Comparison of ENCODE assay signal across 9 cellular contexts in the genomic region with DNA sequence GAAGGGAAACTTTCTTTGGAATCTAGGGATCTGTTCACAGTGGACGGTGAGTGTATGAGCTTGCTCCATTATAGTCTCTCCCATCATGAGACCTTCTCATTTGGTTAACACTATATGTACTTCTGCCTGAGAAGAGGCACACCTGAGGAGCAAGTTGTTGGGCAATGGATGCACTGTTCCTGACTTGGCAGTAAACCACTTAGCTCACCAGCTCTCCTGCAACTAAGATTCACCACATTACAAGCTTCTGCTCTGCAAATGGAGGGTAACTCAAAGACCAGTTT. TPM values are rescaled to one million over a fixed set of nuclear protein-coding genes. Genes with fewer than 3 reads are reported as not detected.
A peak's percentile ranks its signal among the peaks of the same experiment; 100 is the strongest.
DNase-seq lines count a peak whose midpoint lies in the region; ATAC-seq, FAIRE-seq and TF ChIP-seq lines count a peak whose summit lies in the region.
"Had no signal": no experiment of that assay in that cellular context is flagged by ENCODE, and none has a peak within 500 bp of the region (broad histone marks: within the 10 kb centered on the region; RNA-seq: fewer than 3 reads in every experiment).

No MANE protein-coding gene starts in this region.

- peaks cover 8% of the 10 kb centered on the region for H3K9me3 Mint-ChIP-seq in T-helper 2 cell treated with Interferon-gamma antibody and Interleukin-4, amounts not matched to agents 5 μg/mL and 100 μg/mL, for 36 hours
- peaks cover 6% of the 10 kb centered on the region for H3K9me3 Mint-ChIP-seq in activated T-helper 1 cell treated with anti-CD3 and anti-CD28 coated beads, Interleukin-12 subunit alpha, Interleukin-12 subunit beta, Interleukin-2, Interleukin-4 antibody, amounts not matched to agents 30 ng/mL and 10 ng/mL and 1 ng/mL, durations not matched to agents 14 hours and 24 hours and 36 hours

- intact Hi-C loops in activated T-helper 1 cell treated with anti-CD3 and anti-CD28 coated beads, Interleukin-12 subunit alpha, Interleukin-12 subunit beta, Interleukin-2, Interleukin-4 antibody, amounts not matched to agents 30 ng/mL and 10 ng/mL and 1 ng/mL, durations not matched to agents 14 hours and 24 hours and 36 hours (cut with micrococcal nuclease): no loop called here
- intact Hi-C loops in HepG2 (cut with micrococcal nuclease; ENCODE audit: unreplicated experiment): no loop called here

- H3K36me3 Mint-ChIP-seq in T-helper 2 cell treated with Interferon-gamma antibody and Interleukin-4, amounts not matched to agents 5 μg/mL and 100 μg/mL, for 36 hours (ENCODE audit: low read depth): peaks cover 44% of the 10 kb centered on the region
- H3K36me3 Mint-ChIP-seq in activated T-helper 1 cell treated with anti-CD3 and anti-CD28 coated beads, Interleukin-12 subunit alpha, Interleukin-12 subunit beta, Interleukin-2, Interleukin-4 antibody, amounts not matched to agents 30 ng/mL and 10 ng/mL and 1 ng/mL, durations not matched to agents 14 hours and 24 hours and 36 hours (ENCODE audit: low read depth): peaks cover 24% of the 10 kb centered on the region

- TF ChIP-seq EP300 in HepG2 (IDR thresholded peaks at IDR 0.05; ENCODE audit: low read depth in 2 of 2, low read length in 2 of 2): no peak
- no peak for TF ChIP-seq EP300 in HepG2 (CRISPR knock-in tag; IDR thresholded peaks at IDR 0.05; ENCODE audit: borderline replicate concordance)

- H2AFZ ChIP-seq in HepG2 (ENCODE audit: low read length): no peak overlapping the region

- TF ChIP-seq RAD21 in HepG2 (CRISPR knock-in tag; IDR thresholded peaks at IDR 0.05): no peak

- peak overlapping the region; percentile 81 for H3K27ac Mint-ChIP-seq in T-helper 2 cell treated with Interferon-gamma antibody and Interleukin-4, amounts not matched to agents 5 μg/mL and 100 μg/mL, for 36 hours
- peak overlapping the region; percentile 91 for H3K27ac Mint-ChIP-seq in activated T-helper 1 cell treated with anti-CD3 and anti-CD28 coated beads, Interleukin-12 subunit alpha, Interleukin-12 subunit beta, Interleukin-2, Interleukin-4 antibody, amounts not matched to agents 30 ng/mL and 10 ng/mL and 1 ng/mL, durations not matched to agents 14 hours and 24 hours and 36 hours

- peaks cover 15% of the 10 kb centered on the region for H3K79me2 ChIP-seq in HepG2 (ENCODE audit: insufficient read depth, low read length)

- BruUV-seq in HepG2 (replicated peaks; lab: Mats Ljungman, UMichigan): TSS peak; percentile 62

- H3K4me3 ChIP-seq in HepG2 (replicated peaks in 1 of 3; ENCODE audit: insufficient read depth in 1 of 3, low read depth in 2 of 3, low read length in 3 of 3): peak overlapping the region in 2 of 3 experiments; percentile 48 to 68; a peak in 5 of 6 replicates

- no peak for TF ChIP-seq CTCF in HepG2 (CRISPR knock-in tag; IDR thresholded peaks at IDR 0.05)

- H3K9ac ChIP-seq in HepG2 (ENCODE audit: insufficient read depth, low read depth, low read length): peak overlapping the region; percentile 68

- H4K20me1 ChIP-seq in HepG2 (ENCODE audit: insufficient read depth, low read length): peaks cover 12% of the 10 kb centered on the region

- H3K27me3 Mint-ChIP-seq in T-helper 2 cell treated with Interferon-gamma antibody and Interleukin-4, amounts not matched to agents 5 μg/mL and 100 μg/mL, for 36 hours (ENCODE audit: low read depth): no peaks in the 10 kb centered on the region
- H3K27me3 Mint-ChIP-seq in activated T-helper 1 cell treated with anti-CD3 and anti-CD28 coated beads, Interleukin-12 subunit alpha, Interleukin-12 subunit beta, Interleukin-2, Interleukin-4 antibody, amounts not matched to agents 30 ng/mL and 10 ng/mL and 1 ng/mL, durations not matched to agents 14 hours and 24 hours and 36 hours (ENCODE audit: insufficient read depth): no peaks in the 10 kb centered on the region

- TF ChIP-seq POLR2A in HepG2 (IDR thresholded peaks at IDR 0.05; ENCODE audit: insufficient read depth in 1 of 2, low read depth in 2 of 2, low read length in 2 of 2): no peak; a peak in 1 of 4 replicates

- H3K4me1 ChIP-seq in HepG2 (ENCODE audit: insufficient read depth, low read length): peaks cover 70% of the 10 kb centered on the region

- H3K36me3 ChIP-seq in HepG2 (replicated peaks in 1 of 2; ENCODE audit: control insufficient read depth in 1 of 2, insufficient read depth in 2 of 2, low read length in 2 of 2): no peaks in the 10 kb centered on the region; a peak in 1 of 5 replicates

- FAIRE-seq in HepG2 (lab: Jason Lieb, UNC): peak; percentile 43

- no peaks in the 10 kb centered on the region for H3K27me3 ChIP-seq in HepG2 (ENCODE audit: control insufficient read depth in 1 of 2, insufficient read depth in 2 of 2, low read length in 2 of 2)

- WGBS in HepG2 (ENCODE audit: low lambda C conversion rate): no CpG with 5 or more reads among the region's 1 CpG

- H3K4me3 Mint-ChIP-seq in T-helper 2 cell treated with Interferon-gamma antibody and Interleukin-4, amounts not matched to agents 5 μg/mL and 100 μg/mL, for 36 hours: peak overlapping the region; percentile 86
- H3K4me3 Mint-ChIP-seq in activated T-helper 1 cell treated with anti-CD3 and anti-CD28 coated beads, Interleukin-12 subunit alpha, Interleukin-12 subunit beta, Interleukin-2, Interleukin-4 antibody, amounts not matched to agents 30 ng/mL and 10 ng/mL and 1 ng/mL, durations not matched to agents 14 hours and 24 hours and 36 hours: peak overlapping the region; percentile 86

- H3K4me2 ChIP-seq in HepG2 (ENCODE audit: low read depth, low read length): peak overlapping the region; percentile 96

- peaks cover 47% of the 10 kb centered on the region for H3K4me1 Mint-ChIP-seq in T-helper 2 cell treated with Interferon-gamma antibody and Interleukin-4, amounts not matched to agents 5 μg/mL and 100 μg/mL, for 36 hours (ENCODE audit: low read depth)
- H3K4me1 Mint-ChIP-seq in activated T-helper 1 cell treated with anti-CD3 and anti-CD28 coated beads, Interleukin-12 subunit alpha, Interleukin-12 subunit beta, Interleukin-2, Interleukin-4 antibody, amounts not matched to agents 30 ng/mL and 10 ng/mL and 1 ng/mL, durations not matched to agents 14 hours and 24 hours and 36 hours (ENCODE audit: low read depth): peaks cover 58% of the 10 kb centered on the region

- H3K9me3 ChIP-seq in HepG2 (ENCODE audit: low read length): no peaks in the 10 kb centered on the region

- no peak for DNase-seq in T-helper 2 cell treated with Interferon-gamma antibody and Interleukin-4, amounts not matched to agents 5 μg/mL and 100 μg/mL, for 36 hours (ENCODE audit: low spot score)
- DNase-seq in T-helper 2 cell (no peak), HepG2 (ENCODE audit: low spot score) (no peak), superior temporal gyrus (ENCODE audit: extremely low spot score) (peak; percentile 58), NCI-H1417 treated with DMSO at 0.1 percent for 48 hours (lab: John Stamatoyannopoulos, UW) (no peak), cerebellar nuclear complex (lab: John Stamatoyannopoulos, UW) (no peak), GM19240 (ENCODE audit: insufficient read length, low spot score) (no peak)
- DNase-seq in activated T-helper 1 cell treated with anti-CD3 and anti-CD28 coated beads, Interleukin-12 subunit alpha, Interleukin-12 subunit beta, Interleukin-2, Interleukin-4 antibody, amounts not matched to agents 30 ng/mL and 10 ng/mL and 1 ng/mL, durations not matched to agents 14 hours and 24 hours and 36 hours (ENCODE audit: low spot score): no peak
- DNase-seq: NCI-H1694 had no signal

- in situ Hi-C loops in HepG2 (cut with HindIII; ENCODE audit: extremely low pct_ligation_motif_present, low pct_unique_long_range_greater_than_20kb): no loop called here

- peak overlapping the region; percentile 93 for H3K27ac ChIP-seq in HepG2 (ENCODE audit: extremely low read length, insufficient read depth, low read length)

- POLR2A ChIA-PET in HepG2 (lab: Yijun Ruan, JAX): interaction anchor here (1.5 to 2.0 kb wide), 5 partner anchors 23 to 109 kb away, joined by 6 to 10 read pairs (median 9); no protein-coding TSS in a partner anchor

- CTCF ChIA-PET in HepG2 (lab: Yijun Ruan, JAX; ENCODE audit: low intra/inter-chr PET ratio, low total read pairs): no interaction called here

- ATAC-seq in HepG2: no peak

TF ChIP-seq in HepG2, 621 proteins besides CTCF, POLR2A, EP300 and RAD21 (continues in another document):
- TF ChIP-seq, protein P1, sequence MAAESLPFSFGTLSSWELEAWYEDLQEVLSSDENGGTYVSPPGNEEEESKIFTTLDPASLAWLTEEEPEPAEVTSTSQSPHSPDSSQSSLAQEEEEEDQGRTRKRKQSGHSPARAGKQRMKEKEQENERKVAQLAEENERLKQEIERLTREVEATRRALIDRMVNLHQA (CRISPR knock-in tag; IDR thresholded peaks at IDR 0.05): no peak
- TF ChIP-seq PAWR (CRISPR knock-in tag; IDR thresholded peaks at IDR 0.05; ENCODE audit: borderline replicate concordance): no peak
- TF ChIP-seq SMARCE1 (IDR thresholded peaks at IDR 0.05; ENCODE audit: borderline replicate concordance): no peak
- TF ChIP-seq PPARG (CRISPR knock-in tag; conservative IDR thresholded peaks at IDR 0.05): 0 out of 2 replicates have a peak, but pooled peaks have one; percentile 3

RNA-seq across cellular contexts. Expression of a gene that starts 10.2 kb away (rescaled TPM):
- total RNA-seq in activated T-helper 1 cell treated with anti-CD3 and anti-CD28 coated beads, Interleukin-12 subunit alpha, Interleukin-12 subunit beta, Interleukin-2, Interleukin-4 antibody, amounts not matched to agents 30 ng/mL and 10 ng/mL and 1 ng/mL, durations not matched to agents 14 hours and 24 hours and 36 hours: 224 and 226 TPM in 2 replicates
- 56.7 and 65.4 TPM in 2 replicates for total RNA-seq in HepG2 (2016; rRNA removed; fragmentation: Illumina TruSeq; extraction: Trizol)
- 7.8 and 9.7 TPM in 2 replicates for total RNA-seq in HepG2 (2016; cell fraction: cytosol; rRNA removed; fragmentation: Illumina TruSeq; extraction: Trizol; ENCODE audit: low read depth)
- total RNA-seq in HepG2 (2016; cell fraction: insoluble cytoplasmic fraction; rRNA removed; fragmentation: Illumina TruSeq; extraction: Trizol): 50.3 and 61.9 TPM in 2 replicates
- 18.5 and 20.3 TPM in 2 replicates for total RNA-seq in HepG2 (2016; cell fraction: membrane; rRNA removed; fragmentation: Illumina TruSeq; extraction: Trizol)
- 147 and 164 TPM in 2 replicates for total RNA-seq in HepG2 (2016; cell fraction: nucleus; rRNA removed; fragmentation: Illumina TruSeq; extraction: Trizol)
- polyA plus RNA-seq in HepG2 (2011; rRNA removed): 36.5 and 36.7 TPM in 2 replicates
- 13.0 and 16.2 TPM in 2 replicates for polyA plus RNA-seq in HepG2 (2011; cell fraction: cytosol; rRNA removed)
- polyA plus RNA-seq in HepG2 (2011; cell fraction: nucleus; rRNA removed): 98.0 and 102 TPM in 2 replicates
- 38.1 and 55.9 TPM in 2 replicates for polyA plus RNA-seq in HepG2 (2012)
- polyA plus RNA-seq in HepG2 (2016; cell fraction: cytosol; fragmentation: Illumina TruSeq; extraction: Trizol; ENCODE audit: low read depth): 3.1 and 3.3 TPM in 2 replicates
- polyA plus RNA-seq in HepG2 (2016; cell fraction: insoluble cytoplasmic fraction; fragmentation: Illumina TruSeq; extraction: Trizol; ENCODE audit: low read depth): 34.7 and 37.3 TPM in 2 replicates
- polyA plus RNA-seq in HepG2 (2016; cell fraction: membrane; fragmentation: Illumina TruSeq; extraction: Trizol; ENCODE audit: low read depth): 5.3 and 6.9 TPM in 2 replicates
- 102 and 117 TPM in 2 replicates for polyA plus RNA-seq in HepG2 (2016; cell fraction: nucleus; fragmentation: Illumina TruSeq; extraction: Trizol; ENCODE audit: insufficient read depth, low read depth)
- 97.4 and 114 TPM in 2 replicates for polyA minus RNA-seq in HepG2 (2011; rRNA and poly(A)+ RNA removed; ENCODE audit: low replicate concordance)
- 48.6 TPM in 2 replicates for polyA minus RNA-seq in HepG2 (2011; cell fraction: cytosol; rRNA and poly(A)+ RNA removed)
- 406 and 470 TPM in 2 replicates for polyA minus RNA-seq in HepG2 (2011; cell fraction: nucleus; rRNA and poly(A)+ RNA removed)
